Comparison of ENCODE assay signal across 11 cellular contexts in the genomic region with DNA sequence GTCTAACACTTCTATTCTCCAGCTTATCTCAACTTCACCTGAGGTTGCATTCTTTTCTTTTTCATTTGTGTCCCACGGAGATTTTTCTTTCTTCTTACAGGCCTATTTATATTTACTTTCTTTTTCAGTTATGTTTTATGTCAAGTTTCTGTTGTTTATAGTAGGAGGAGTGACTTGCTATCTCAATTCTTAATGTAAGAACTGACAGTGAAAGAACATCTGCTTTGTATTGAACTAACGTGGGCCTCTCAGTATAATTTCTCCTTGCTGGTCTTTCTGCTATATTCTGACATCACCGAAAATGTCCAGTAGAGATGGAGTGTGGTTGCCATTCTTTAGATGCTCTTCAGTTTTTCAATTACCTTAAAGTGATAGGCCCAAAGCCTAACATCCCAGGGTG.
DNase-seq lines count a peak whose midpoint lies in the region; ATAC-seq, FAIRE-seq and TF ChIP-seq lines count a peak whose summit lies in the region.
"Had no signal": no experiment of that assay in that cellular context is flagged by ENCODE, and none has a peak within 500 bp of the region (broad histone marks: within the 10 kb centered on the region; RNA-seq: fewer than 3 reads in every experiment).

No MANE protein-coding gene starts in this region.

- DNase-seq in GM23248, result no peak
- DNase-seq in prostate gland (ENCODE audit: low spot score), result no peak
- no peak for DNase-seq in AML-193 (lab: John Stamatoyannopoulos, UW)
- DNase-seq in tibial nerve (ENCODE audit: low spot score in 2 of 2), result no peak
- DNase-seq in GM12891 (ENCODE audit: insufficient read length, low spot score), result no peak
- DNase-seq: glutamatergic neuron, mesenchymal stem cell, NCI-H1048, retina had no signal

- H3K4me2 ChIP-seq in GM23248 (ENCODE audit: unreplicated experiment), result no peak overlapping the region

- TF ChIP-seq CTCF in prostate gland (IDR thresholded peaks at IDR 0.05) (no peak), tibial nerve (IDR thresholded peaks at IDR 0.05) (no peak)

- H3K9me2 ChIP-seq in GM23248 (ENCODE audit: insufficient read depth), result no peaks in the 10 kb centered on the region

- peak overlapping the region; percentile 14; the same call in 1 of the 2 replicates for H2AFZ ChIP-seq in GM23248

- no peak overlapping the region for H3K27ac ChIP-seq in GM23248
- H3K27ac ChIP-seq in prostate gland, result peak overlapping the region; percentile 30 to 32
- H3K27ac ChIP-seq in tibial nerve, result no peak overlapping the region

- TF ChIP-seq EP300 in tibial nerve (IDR thresholded peaks at IDR 0.05), result no peak

- no peaks in the 10 kb centered on the region for H4K20me1 ChIP-seq in GM23248 (ENCODE audit: insufficient read depth)

- H3K27me3 ChIP-seq in GM23248 (replicated peaks; ENCODE audit: insufficient read depth) (no peaks in the 10 kb centered on the region), prostate gland (replicated peaks; ENCODE audit: insufficient read depth) (no peaks in the 10 kb centered on the region), tibial nerve (no peaks in the 10 kb centered on the region)

- intact Hi-C loops in prostate gland (cut with DNase I), result loop anchor here (10.0 kb wide), 1 partner anchor 629 kb away; no protein-coding TSS in a partner anchor

- TF ChIP-seq POLR2A in prostate gland (IDR thresholded peaks at IDR 0.05) (no peak), tibial nerve (IDR thresholded peaks at IDR 0.05) (no peak), GM12891 (IDR thresholded peaks at IDR 0.05; ENCODE audit: low read depth, low read length) (no peak)

- H3K36me3 ChIP-seq in GM23248 (ENCODE audit: low read depth) (no peaks in the 10 kb centered on the region), prostate gland (no peaks in the 10 kb centered on the region), tibial nerve (no peaks in the 10 kb centered on the region)

- no peaks in the 10 kb centered on the region for H3K9me3 ChIP-seq in GM23248 (ENCODE audit: low read depth)
- H3K9me3 ChIP-seq in prostate gland, result no peaks in the 10 kb centered on the region
- H3K9me3 ChIP-seq in tibial nerve, result no peaks in the 10 kb centered on the region

- FAIRE-seq in GM12891 (lab: Jason Lieb, UNC), result no peak

- in situ Hi-C loops in GM23248 (cut with MboI), result loop anchor here (10.0 kb wide), 1 partner anchor 619 kb away; no protein-coding TSS in a partner anchor

- no peak overlapping the region for H3K9ac ChIP-seq in GM23248

- H3K4me3 ChIP-seq in GM23248, result no peak overlapping the region
- no peak overlapping the region for H3K4me3 ChIP-seq in prostate gland
- no peak overlapping the region for H3K4me3 ChIP-seq in tibial nerve

- H3K4me1 ChIP-seq in GM23248 (ENCODE audit: insufficient read depth), result no peaks in the 10 kb centered on the region
- H3K4me1 ChIP-seq in prostate gland (replicated peaks), result no peaks in the 10 kb centered on the region
- no peaks in the 10 kb centered on the region for H3K4me1 ChIP-seq in tibial nerve

- ATAC-seq in GM19025 (IDR thresholded peaks at IDR 0.05; ENCODE audit: low read depth, unreplicated experiment) (peak; percentile 76), HG03342 (IDR thresholded peaks at IDR 0.05; ENCODE audit: unreplicated experiment) (peak; percentile 76)

- 74 to 75% methylated on average over 3 of the region's 3 CpGs for WGBS in GM23248 (ENCODE audit: low coverage in 1 of 2, low lambda C conversion rate in 2 of 2, missing lambda C conversion rate in 2 of 2), 2 experiments
- 61% methylated on average over 3 of the region's 3 CpGs for WGBS in prostate gland
- 74 to 76% methylated on average over 3 of the region's 3 CpGs for WGBS in tibial nerve, 2 donors

- no peaks in the 10 kb centered on the region for H3K79me2 ChIP-seq in GM23248 (ENCODE audit: insufficient read depth)

- H3F3A ChIP-seq in GM23248 (ENCODE audit: insufficient read depth), result no peaks in the 10 kb centered on the region

TF ChIP-seq in GM12891, 5 proteins besides CTCF, POLR2A, EP300 and RAD21:
- TF ChIP-seq POLR2AphosphoS5 (IDR thresholded peaks at IDR 0.05; ENCODE audit: low read depth, low read length) (no peak), SPI1 (IDR thresholded peaks at IDR 0.05; ENCODE audit: low read depth, low read length) (no peak), TAF1 (IDR thresholded peaks at IDR 0.05; ENCODE audit: low read depth, low read length) (no peak), POU2F2 (IDR thresholded peaks at IDR 0.05; ENCODE audit: low read depth, low read length) (no peak), PAX5 (IDR thresholded peaks at IDR 0.05; ENCODE audit: insufficient read depth, low read length, severe bottlenecking) (no peak)
TF ChIP-seq in GM12891: peak in this region for 0.

Comparison
In these comparisons a context has a peak if more than half of its experiments do, and no peak if none do; other contexts are left out.
1. H3K27ac ChIP-seq: peak in prostate gland (2 of 2); none in GM23248 (single experiment) and tibial nerve (0 of 4).